In the genomic region with DNA sequence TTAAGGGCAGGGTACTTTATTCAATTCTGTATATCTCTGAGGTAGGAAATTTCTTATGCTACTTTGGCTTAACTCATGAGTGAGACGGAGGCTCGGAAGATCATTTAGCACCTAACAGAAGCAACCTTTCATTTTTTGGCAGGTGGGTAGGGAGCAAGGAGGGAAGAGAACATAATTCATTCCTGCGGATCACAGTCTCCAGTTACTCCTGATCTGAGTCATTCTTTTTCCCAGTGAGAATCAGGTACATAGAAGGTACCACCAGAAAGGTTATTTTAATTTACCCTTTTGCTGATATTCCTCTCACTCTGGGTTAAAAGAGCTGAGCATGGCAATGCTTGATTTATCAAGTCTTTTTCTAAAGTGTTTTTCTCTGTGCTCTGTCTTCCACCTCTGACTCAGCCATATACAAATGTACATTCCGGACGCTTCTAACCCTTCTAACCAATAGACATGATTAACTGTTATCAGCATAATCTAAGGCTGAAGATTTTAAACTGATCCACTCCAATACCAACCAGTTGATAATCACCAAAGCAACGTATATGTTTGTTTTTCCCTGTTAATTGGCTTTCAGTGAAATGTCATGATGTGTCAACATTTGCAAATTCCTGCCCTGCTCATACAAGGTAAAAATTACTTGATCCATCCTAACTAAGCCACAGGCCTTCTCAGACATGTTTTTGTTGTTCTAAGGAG, we compare ENCODE assay signal across 21 cellular contexts.
"Had no signal": no experiment of that assay in that cellular context is flagged by ENCODE, and none has a peak within 500 bp of the region (broad histone marks: within the 10 kb centered on the region; RNA-seq: fewer than 3 reads in every experiment).

No MANE protein-coding gene starts in this region.

- H3K4me2 ChIP-seq: hepatocyte had no signal

- H3K36me3 ChIP-seq: adrenal gland, esophagus muscularis mucosa, tibial nerve, vagina had no signal

- H3K79me2 ChIP-seq: hepatocyte had no signal

- H3K9me3 ChIP-seq: vagina had no signal

- DNase-seq: activated CD4-positive, alpha-beta memory T cell treated with anti-CD3 and anti-CD28 coated beads, Interleukin-2, amount 10 ng/mL, durations not matched to agents 7 days and 5 days; activated CD4-positive, alpha-beta T cell treated with anti-CD3 and anti-CD28 coated beads for 4 hours; activated naive CD4-positive, alpha-beta T cell treated with anti-CD3 and anti-CD28 coated beads, Interleukin-2, amount 10 ng/mL, durations not matched to agents 7 days and 5 days; activated T-cell treated with anti-CD3 and anti-CD28 coated beads, Interleukin-2, amount 50 U/mL, for 24 hours; adrenal gland; dorsolateral prefrontal cortex; kidney; left ventricle myocardium superior; nucleus accumbens; right cardiac atrium; small intestine; stimulated activated CD4-positive, alpha-beta T cell treated with anti-CD3 and anti-CD28 coated beads, Interleukin-4, amount 100 ng/mL, for 4 hours; stimulated activated CD8-positive, alpha-beta memory T cell treated with anti-CD3 and anti-CD28 coated beads, Interleukin-4, amount 100 ng/mL, for 48 hours; stimulated activated naive CD4-positive, alpha-beta T cell treated with Interleukin-2 at 50 U/mL for 16 hours; substantia nigra had no signal

- H2AFZ ChIP-seq: hepatocyte had no signal

- H3K4me3 Mint-ChIP-seq: activated CD4-positive, alpha-beta memory T cell treated with anti-CD3 and anti-CD28 coated beads, Interleukin-2, amount 10 ng/mL, durations not matched to agents 7 days and 5 days; activated naive CD4-positive, alpha-beta T cell treated with anti-CD3 and anti-CD28 coated beads, Interleukin-2, amount 10 ng/mL, durations not matched to agents 7 days and 5 days; activated T-cell treated with anti-CD3 and anti-CD28 coated beads, Interleukin-2, amount 50 U/mL, for 24 hours; natural killer cell treated with Interleukin-12 subunit alpha and Interleukin-12 subunit beta and Interleukin-15 and Interleukin-18, amount 100 ng/mL, for 72 hours; WTC11 had no signal

- H3K27me3 ChIP-seq: esophagus muscularis mucosa, hepatocyte, tibial nerve, vagina had no signal

- H3K36me3 Mint-ChIP-seq: activated naive CD4-positive, alpha-beta T cell treated with anti-CD3 and anti-CD28 coated beads, Interleukin-2, amount 10 ng/mL, durations not matched to agents 7 days and 5 days; natural killer cell treated with Interleukin-12 subunit alpha and Interleukin-12 subunit beta and Interleukin-15 and Interleukin-18, amount 100 ng/mL, for 72 hours; WTC11 had no signal

- H3K4me1 ChIP-seq: adrenal gland, esophagus muscularis mucosa, tibial nerve, vagina had no signal

- H3K4me1 Mint-ChIP-seq: activated CD4-positive, alpha-beta memory T cell treated with anti-CD3 and anti-CD28 coated beads, Interleukin-2, amount 10 ng/mL, durations not matched to agents 7 days and 5 days; activated naive CD4-positive, alpha-beta T cell treated with anti-CD3 and anti-CD28 coated beads, Interleukin-2, amount 10 ng/mL, durations not matched to agents 7 days and 5 days; WTC11 had no signal

- H3K27ac ChIP-seq: adrenal gland, dorsolateral prefrontal cortex, esophagus muscularis mucosa, hepatocyte, tibial nerve, vagina had no signal

- H3K9me3 Mint-ChIP-seq: activated CD4-positive, alpha-beta memory T cell treated with anti-CD3 and anti-CD28 coated beads, Interleukin-2, amount 10 ng/mL, durations not matched to agents 7 days and 5 days; activated naive CD4-positive, alpha-beta T cell treated with anti-CD3 and anti-CD28 coated beads, Interleukin-2, amount 10 ng/mL, durations not matched to agents 7 days and 5 days; natural killer cell treated with Interleukin-12 subunit alpha and Interleukin-12 subunit beta and Interleukin-15 and Interleukin-18, amount 100 ng/mL, for 72 hours; WTC11 had no signal

- ATAC-seq: left ventricle myocardium superior; natural killer cell treated with Interleukin-12 subunit alpha and Interleukin-12 subunit beta and Interleukin-15 and Interleukin-18, amount 100 ng/mL, for 72 hours; right cardiac atrium; WTC11 had no signal

- H3K27ac Mint-ChIP-seq: activated CD4-positive, alpha-beta memory T cell treated with anti-CD3 and anti-CD28 coated beads, Interleukin-2, amount 10 ng/mL, durations not matched to agents 7 days and 5 days; activated naive CD4-positive, alpha-beta T cell treated with anti-CD3 and anti-CD28 coated beads, Interleukin-2, amount 10 ng/mL, durations not matched to agents 7 days and 5 days; activated T-cell treated with anti-CD3 and anti-CD28 coated beads, Interleukin-2, amount 50 U/mL, for 24 hours; natural killer cell treated with Interleukin-12 subunit alpha and Interleukin-12 subunit beta and Interleukin-15 and Interleukin-18, amount 100 ng/mL, for 72 hours; WTC11 had no signal

- H3K4me3 ChIP-seq: adrenal gland, dorsolateral prefrontal cortex, esophagus muscularis mucosa, hepatocyte, tibial nerve, vagina had no signal
